In the genomic region with DNA sequence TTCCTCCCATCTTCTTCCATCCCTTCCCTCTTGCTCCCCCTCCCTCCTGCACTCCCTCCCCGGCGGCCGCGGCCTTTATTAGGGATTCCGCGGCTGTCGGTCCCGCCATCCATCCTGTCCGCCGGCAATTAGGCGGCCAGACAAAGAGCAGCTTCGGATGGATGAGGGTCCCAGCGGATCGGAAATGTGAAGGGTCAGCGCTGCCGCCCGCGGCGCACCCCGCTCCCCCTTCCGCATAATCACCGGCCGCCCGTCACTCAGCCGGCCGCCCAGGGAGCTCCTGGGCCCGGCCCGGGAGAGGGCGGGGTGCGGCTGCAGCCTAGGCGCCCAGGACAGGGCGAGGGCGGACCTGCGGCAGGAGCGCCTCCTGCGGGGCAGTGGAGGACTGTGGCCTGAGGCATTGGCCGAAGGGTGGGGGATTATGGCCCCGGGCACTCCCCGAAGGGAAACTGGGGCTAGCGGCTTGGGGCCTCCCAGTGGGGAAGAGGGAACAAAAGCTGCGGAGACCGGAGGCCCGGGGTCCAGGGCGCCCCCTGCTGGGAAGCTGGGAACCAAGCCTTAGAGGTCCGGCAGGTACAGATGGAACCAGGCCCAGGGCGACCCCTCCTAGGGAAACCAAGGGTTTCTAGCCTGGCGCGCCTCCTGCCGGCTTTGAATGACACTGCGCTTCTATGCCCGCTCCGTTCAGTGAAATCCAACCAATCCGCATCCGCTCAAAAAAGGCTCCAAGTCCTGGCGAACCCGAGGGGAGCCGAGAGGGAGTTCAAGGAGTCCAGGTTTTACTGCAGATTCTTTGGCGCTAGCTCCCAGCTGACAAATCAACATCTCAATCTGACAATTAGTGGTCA, we compare ENCODE assay signal across 8 cellular contexts. TPM values are rescaled to one million over a fixed set of nuclear protein-coding genes. Genes with fewer than 3 reads are reported as not detected.
DNase-seq lines count a peak whose midpoint lies in the region; ATAC-seq and TF ChIP-seq lines count a peak whose summit lies in the region.

No MANE protein-coding gene starts in this region.

- H3K27me3 Mint-ChIP-seq in activated T-cell treated with anti-CD3 and anti-CD28 coated beads, Interleukin-2, amount 50 U/mL, for 72 hours (ENCODE audit: low read depth) = peaks cover 82% of the 10 kb centered on the region
- peaks cover 58 to 93% (median 67%) of the 10 kb centered on the region in 5 donors for H3K27me3 Mint-ChIP-seq in naive thymus-derived CD4-positive, alpha-beta T cell

- H3K27me3 ChIP-seq in BLaER1 (peaks cover 100% of the 10 kb centered on the region), PC-3 (ENCODE audit: low read length) (peaks cover 21% of the 10 kb centered on the region)
- peaks cover 9 to 27% of the 10 kb centered on the region in 2 donors for H3K27me3 ChIP-seq in naive thymus-derived CD4-positive, alpha-beta T cell (ENCODE audit: control insufficient read depth in 2 of 2, insufficient read depth in 2 of 2, low read length in 2 of 2)

- POLR2A ChIA-PET in PC-3 (lab: Charles Lee; ENCODE audit: unreplicated experiment) = interaction anchor here (0.6 kb wide), 1 partner anchor 164 kb away, joined by 5 read pairs; no protein-coding TSS in a partner anchor
- POLR2A ChIA-PET in naive thymus-derived CD4-positive, alpha-beta T cell (lab: Charles Lee) = interaction anchor here (0.9 kb wide), 1 partner anchor 25 kb away, joined by 4 read pairs; a partner anchor contains a TSS

- CTCF ChIA-PET in PC-3 (lab: Charles Lee) = interaction anchor here (0.5 to 2.0 kb wide), 6 partner anchors 11 to 175 kb away, joined by 3 to 6 read pairs (median 4); a partner anchor contains a TSS
- CTCF ChIA-PET in naive thymus-derived CD4-positive, alpha-beta T cell (lab: Charles Lee) = interaction anchor here (0.5 to 3.6 kb wide), 11 partner anchors 9 to 170 kb away, joined by 3 to 21 read pairs (median 5); a partner anchor contains a TSS

- H3K9ac ChIP-seq in BLaER1 (no peak overlapping the region), PC-3 (ENCODE audit: low read length) (no peak overlapping the region)

- H3K36me3 ChIP-seq in BLaER1 (no peaks in the 10 kb centered on the region), PC-3 (ENCODE audit: low read depth, low read length) (no peaks in the 10 kb centered on the region)
- H3K36me3 ChIP-seq in naive thymus-derived CD4-positive, alpha-beta T cell (ENCODE audit: control insufficient read depth in 2 of 3, insufficient read depth in 3 of 3, low read length in 3 of 3) = no peaks in the 10 kb centered on the region

- H3K4me2 ChIP-seq in BLaER1 = peak overlapping the region; percentile 64
- peak overlapping the region; percentile 76 for H3K4me2 ChIP-seq in PC-3 (ENCODE audit: low read length)

- H4K20me1 ChIP-seq in BLaER1 (peaks cover 89% of the 10 kb centered on the region), PC-3 (ENCODE audit: low read length) (no peaks in the 10 kb centered on the region)

- H2AFZ ChIP-seq in PC-3 (ENCODE audit: low read length) = peak overlapping the region; percentile 82

- no peaks in the 10 kb centered on the region for H3F3A ChIP-seq in PC-3 (ENCODE audit: low read length, unreplicated experiment)

- peaks cover 45% of the 10 kb centered on the region for H3K4me1 Mint-ChIP-seq in activated T-cell treated with anti-CD3 and anti-CD28 coated beads, Interleukin-2, amount 50 U/mL, for 72 hours (ENCODE audit: low read depth)
- peaks cover 19 to 59% (median 46%) of the 10 kb centered on the region in 7 donors for H3K4me1 Mint-ChIP-seq in naive thymus-derived CD4-positive, alpha-beta T cell
- peaks cover 50% of the 10 kb centered on the region for H3K4me1 Mint-ChIP-seq in stimulated activated effector memory CD8-positive, alpha-beta T cell treated with anti-CD3 and anti-CD28 coated beads, Interleukin-12 subunit alpha, Interleukin-12 subunit beta, amount 100 ng/mL, for 72 hours

- H3K9me2 ChIP-seq in PC-3 (replicated peaks; ENCODE audit: low read length) = no peaks in the 10 kb centered on the region

- DNase-seq in HuH-7.5 (ENCODE audit: low spot score) (peak; percentile 98), PC-3 (peak; percentile 86), fibroblast of gingiva (ENCODE audit: low read depth) (peak; percentile 37)
- peak; percentile 87 to 89 for DNase-seq in activated T-cell treated with anti-CD3 and anti-CD28 coated beads, Interleukin-2, amount 50 U/mL, for 72 hours
- peak; percentile 30 to 83 (median 61) for DNase-seq in naive thymus-derived CD4-positive, alpha-beta T cell
- peak; percentile 78 to 93 for DNase-seq in stimulated activated effector memory CD8-positive, alpha-beta T cell treated with anti-CD3 and anti-CD28 coated beads, Interleukin-12 subunit alpha, Interleukin-12 subunit beta, amount 100 ng/mL, for 72 hours (ENCODE audit: low spot score in 2 of 2)

- H3K9me3 Mint-ChIP-seq in activated T-cell treated with anti-CD3 and anti-CD28 coated beads, Interleukin-2, amount 50 U/mL, for 72 hours = no peaks in the 10 kb centered on the region
- peaks cover 0 to 1% (median 0%) of the 10 kb centered on the region in 11 donors for H3K9me3 Mint-ChIP-seq in naive thymus-derived CD4-positive, alpha-beta T cell
- no peaks in the 10 kb centered on the region for H3K9me3 Mint-ChIP-seq in stimulated activated effector memory CD8-positive, alpha-beta T cell treated with anti-CD3 and anti-CD28 coated beads, Interleukin-12 subunit alpha, Interleukin-12 subunit beta, amount 100 ng/mL, for 72 hours

- H3K9me3 ChIP-seq in BLaER1 (no peaks in the 10 kb centered on the region), PC-3 (ENCODE audit: low read length) (no peaks in the 10 kb centered on the region)
- H3K9me3 ChIP-seq in naive thymus-derived CD4-positive, alpha-beta T cell (ENCODE audit: control insufficient read depth in 2 of 3, low read length in 3 of 3) = no peaks in the 10 kb centered on the region

- no peaks in the 10 kb centered on the region for H3K79me2 ChIP-seq in PC-3 (ENCODE audit: low read length)

- H3K27ac ChIP-seq in BLaER1 = no peak overlapping the region
- H3K27ac ChIP-seq in PC-3 (ENCODE audit: low read length) = no peak overlapping the region
- no peak overlapping the region for H3K27ac ChIP-seq in naive thymus-derived CD4-positive, alpha-beta T cell (ENCODE audit: low read depth, low read length)

- H3K27ac Mint-ChIP-seq in activated T-cell treated with anti-CD3 and anti-CD28 coated beads, Interleukin-2, amount 50 U/mL, for 72 hours = no peak overlapping the region
- H3K27ac Mint-ChIP-seq in naive thymus-derived CD4-positive, alpha-beta T cell = no peak overlapping the region
- H3K27ac Mint-ChIP-seq in stimulated activated effector memory CD8-positive, alpha-beta T cell treated with anti-CD3 and anti-CD28 coated beads, Interleukin-12 subunit alpha, Interleukin-12 subunit beta, amount 100 ng/mL, for 72 hours = peak overlapping the region; percentile 54

- ATAC-seq in GM19455 (IDR thresholded peaks at IDR 0.05; ENCODE audit: unreplicated experiment) (peak; percentile 65), PC-3 (peak; percentile 47)
- ATAC-seq in activated T-cell treated with anti-CD3 and anti-CD28 coated beads, Interleukin-2, amount 50 U/mL, for 72 hours (replicated peaks in 1 of 2) = peak; percentile 77 to 79
- peak; percentile 82 for ATAC-seq in naive thymus-derived CD4-positive, alpha-beta T cell
- peak; percentile 78 for ATAC-seq in stimulated activated effector memory CD8-positive, alpha-beta T cell treated with anti-CD3 and anti-CD28 coated beads, Interleukin-12 subunit alpha, Interleukin-12 subunit beta, amount 100 ng/mL, for 72 hours

- no TSS peak for BruUV-seq in PC-3 (replicated peaks; lab: Mats Ljungman, UMichigan)

- H3K4me3 ChIP-seq in BLaER1 (peak overlapping the region; percentile 56), PC-3 (ENCODE audit: low read length) (peak overlapping the region; percentile 53)
- H3K4me3 ChIP-seq in naive thymus-derived CD4-positive, alpha-beta T cell (ENCODE audit: low read length) = peak overlapping the region; percentile 43

- peak overlapping the region; percentile 44 to 78 for H3K4me3 Mint-ChIP-seq in activated T-cell treated with anti-CD3 and anti-CD28 coated beads, Interleukin-2, amount 50 U/mL, for 72 hours
- peak overlapping the region; percentile 61 to 92 (median 76) for H3K4me3 Mint-ChIP-seq in naive thymus-derived CD4-positive, alpha-beta T cell
- peak overlapping the region; percentile 66 for H3K4me3 Mint-ChIP-seq in stimulated activated effector memory CD8-positive, alpha-beta T cell treated with anti-CD3 and anti-CD28 coated beads, Interleukin-12 subunit alpha, Interleukin-12 subunit beta, amount 100 ng/mL, for 72 hours

- intact Hi-C loops in PC-3 (cut with micrococcal nuclease) = no loop called here
- intact Hi-C loops in naive thymus-derived CD4-positive, alpha-beta T cell (cut with micrococcal nuclease) = loop anchor here (1.0 to 2.0 kb wide), 4 partner anchors 9 to 54 kb away; a partner anchor contains a TSS

- peak; percentile 91 for TF ChIP-seq CTCF in PC-3 (conservative IDR thresholded peaks at IDR 0.05; ENCODE audit: low read depth, low read length)

- H3K36me3 Mint-ChIP-seq in activated T-cell treated with anti-CD3 and anti-CD28 coated beads, Interleukin-2, amount 50 U/mL, for 72 hours (ENCODE audit: insufficient read depth in 2 of 2) = no peaks in the 10 kb centered on the region
- H3K36me3 Mint-ChIP-seq in naive thymus-derived CD4-positive, alpha-beta T cell = no peaks in the 10 kb centered on the region
- peaks cover 6% of the 10 kb centered on the region for H3K36me3 Mint-ChIP-seq in stimulated activated effector memory CD8-positive, alpha-beta T cell treated with anti-CD3 and anti-CD28 coated beads, Interleukin-12 subunit alpha, Interleukin-12 subunit beta, amount 100 ng/mL, for 72 hours

- H3K4me1 ChIP-seq in BLaER1 = peaks cover 55% of the 10 kb centered on the region
- H3K4me1 ChIP-seq in PC-3 (ENCODE audit: insufficient read depth, low read length) = peaks cover 25% of the 10 kb centered on the region
- H3K4me1 ChIP-seq in naive thymus-derived CD4-positive, alpha-beta T cell (ENCODE audit: control insufficient read depth in 2 of 2, insufficient read depth in 2 of 2, low read length in 2 of 2) = peaks cover 37 to 46% of the 10 kb centered on the region in 2 donors

RNA-seq across cellular contexts. Expression of a gene that starts 4.4 kb away (rescaled TPM):
- total RNA-seq in PC-3 (2014; rRNA removed) = 12.9 and 16.8 TPM in 2 replicates
- total RNA-seq in activated T-cell treated with anti-CD3 and anti-CD28 coated beads, Interleukin-2, amount 50 U/mL, for 72 hours = under 1 TPM in 1 of 2 donors, not detected in 1; 0.05 TPM
- total RNA-seq in naive thymus-derived CD4-positive, alpha-beta T cell = not detected
- polyA plus RNA-seq in naive thymus-derived CD4-positive, alpha-beta T cell = not detected

RNA-seq across cellular contexts. Expression of a gene that starts 5.3 kb away (rescaled TPM):
- total RNA-seq in PC-3 (2014; rRNA removed) = 5.3 and 6.9 TPM in 2 replicates
- total RNA-seq in activated T-cell treated with anti-CD3 and anti-CD28 coated beads, Interleukin-2, amount 50 U/mL, for 72 hours = under 1 TPM in 1 of 2 donors, not detected in 1; 0.12 TPM
- not detected for total RNA-seq in naive thymus-derived CD4-positive, alpha-beta T cell
- not detected for polyA plus RNA-seq in naive thymus-derived CD4-positive, alpha-beta T cell

RNA-seq across cellular contexts. Expression of a gene that starts 19.2 kb away (rescaled TPM):
- total RNA-seq in PC-3 (2014; rRNA removed) = 99.2 and 103 TPM in 2 replicates
- total RNA-seq in activated T-cell treated with anti-CD3 and anti-CD28 coated beads, Interleukin-2, amount 50 U/mL, for 72 hours = 10 to 100 TPM; 63.8 to 77.9 TPM
- 10 to 100 TPM in 1 of 5 experiments, 1 to 10 TPM in 2, under 1 TPM in 1, not detected in 1; 0.83 to 58.2 (median 1.3) TPM for total RNA-seq in naive thymus-derived CD4-positive, alpha-beta T cell
- polyA plus RNA-seq in naive thymus-derived CD4-positive, alpha-beta T cell = under 1 TPM in 1 of 2 donors, not detected in 1; 0.21 TPM

RNA-seq across cellular contexts. Expression of a gene that starts 25.0 kb away (rescaled TPM):
- 27.0 and 29.0 TPM in 2 replicates for total RNA-seq in PC-3 (2014; rRNA removed)
- 10 to 100 TPM; 12.3 to 16.4 TPM for total RNA-seq in activated T-cell treated with anti-CD3 and anti-CD28 coated beads, Interleukin-2, amount 50 U/mL, for 72 hours
- total RNA-seq in naive thymus-derived CD4-positive, alpha-beta T cell = 1 to 10 TPM; 7.4 to 9.8 (median 8.9) TPM
- polyA plus RNA-seq in naive thymus-derived CD4-positive, alpha-beta T cell = 1 to 10 TPM; 3.0 to 7.8 TPM

RNA-seq across cellular contexts. Expression of a gene that starts 47.3 kb away (rescaled TPM):
- total RNA-seq in PC-3 (2014; rRNA removed) = 0.15 TPM in 1 of 2 replicates, not detected in the other
- total RNA-seq in activated T-cell treated with anti-CD3 and anti-CD28 coated beads, Interleukin-2, amount 50 U/mL, for 72 hours = 1 to 10 TPM in 1 of 2 donors, not detected in 1; 1.7 TPM
- total RNA-seq in naive thymus-derived CD4-positive, alpha-beta T cell = not detected
- polyA plus RNA-seq in naive thymus-derived CD4-positive, alpha-beta T cell = not detected

Comparison
In these comparisons a context has a peak if more than half of its experiments do, and no peak if none do; other contexts are left out.
1. DNase-seq: peak in every context shown above with its lines; median percentile 98 in HuH-7.5; 88 in activated T-cell treated with anti-CD3 and anti-CD28 coated beads, Interleukin-2, amount 50 U/mL, for 72 hours; 86 in PC-3; 86 in stimulated activated effector memory CD8-positive, alpha-beta T cell treated with anti-CD3 and anti-CD28 coated beads, Interleukin-12 subunit alpha, Interleukin-12 subunit beta, amount 100 ng/mL, for 72 hours; 61 in naive thymus-derived CD4-positive, alpha-beta T cell; 37 in fibroblast of gingiva.
2. RNA of a gene that starts 4.4 kb away (total RNA-seq): 12.9 to 16.8 TPM in PC-3; 0.05 TPM in activated T-cell treated with anti-CD3 and anti-CD28 coated beads, Interleukin-2, amount 50 U/mL, for 72 hours and not detected in naive thymus-derived CD4-positive, alpha-beta T cell; every median in the first group is over 10 times any median in the second.
3. Peak in every context shown above with its lines, with median percentiles within 50 percentile points of each other: H3K4me3 ChIP-seq, ATAC-seq and H3K4me3 Mint-ChIP-seq.